In genomic region chr16:87550510-87550961, GRCh38 we compare ENCODE assay signal across 8 cellular contexts. TPM values are rescaled to one million over a fixed set of nuclear protein-coding genes. Genes with fewer than 3 reads are reported as not detected.
DNase-seq lines count a peak whose midpoint lies in the region; ATAC-seq and TF ChIP-seq lines count a peak whose summit lies in the region.

No MANE protein-coding gene starts in this region.

- no peak overlapping the region for H2AFZ ChIP-seq in PC-9

- no peaks in the 10 kb centered on the region for H3K79me2 ChIP-seq in PC-9 (ENCODE audit: low read depth)

- H4K20me1 ChIP-seq in PC-9 (ENCODE audit: insufficient read depth): peaks cover 5% of the 10 kb centered on the region; the same call in 1 of the 2 replicates

- 30 to 54% (median 52%) methylated on average over 14 to 28 of the region's 28 CpGs for WGBS in heart left ventricle, 4 donors

- H3K9me3 ChIP-seq in PC-9 (ENCODE audit: insufficient read depth, low read depth): no peaks in the 10 kb centered on the region; the same call in 1 of the 2 replicates
- H3K9me3 ChIP-seq in heart left ventricle: peaks cover 0 to 11% (median 0%) of the 10 kb centered on the region in 12 donors

- H3K4me2 ChIP-seq in PC-9: no peak overlapping the region

- CTCF ChIA-PET in PC-9 (lab: Charles Lee): interaction anchor here (1.0 kb wide), 1 partner anchor 12 kb away, joined by 6 read pairs; no protein-coding TSS in a partner anchor

- ATAC-seq in heart left ventricle: peak; percentile 33 to 50 (median 48)
- ATAC-seq in HG03175 (IDR thresholded peaks at IDR 0.05; ENCODE audit: unreplicated experiment): no peak

- no TSS peak for BruUV-seq in PC-9 (replicated peaks; lab: Mats Ljungman, UMichigan)

- DNase-seq in ELF-1 (ENCODE audit: low read depth, low spot score): peak; percentile 78
- peak in 1 of 2 experiments; percentile 41 for DNase-seq in PC-9
- peak; percentile 52 for DNase-seq in activated gamma-delta T cell treated with Interleukin-2 at 50 U/mL for 16 hours
- peak; percentile 42 to 78 (median 48) for DNase-seq in heart left ventricle
- DNase-seq in stimulated activated CD4-positive, alpha-beta T cell treated with anti-CD3 and anti-CD28 coated beads, Interleukin-1b, Interleukin-23, amount 100 ng/mL, for 4 hours (ENCODE audit: low read depth in 2 of 2): peak; percentile 50 to 56
- no peak for DNase-seq in SW 1271 (lab: John Stamatoyannopoulos, UW)
- DNase-seq in epidermal melanocyte (ENCODE audit: insufficient read length, low spot score): no peak

- no peaks in the 10 kb centered on the region for H3K4me1 ChIP-seq in PC-9 (replicated peaks; ENCODE audit: insufficient read depth)
- peaks cover 0 to 7% (median 0%) of the 10 kb centered on the region in 12 donors for H3K4me1 ChIP-seq in heart left ventricle

- no peaks in the 10 kb centered on the region for H3K9me2 ChIP-seq in PC-9 (ENCODE audit: insufficient read depth)

- TF ChIP-seq CTCF in PC-9 (conservative IDR thresholded peaks at IDR 0.05): peak; percentile 99
- peak; percentile 80 to 98 (median 92) for TF ChIP-seq CTCF in heart left ventricle (IDR thresholded peaks at IDR 0.05)

- H3K27ac ChIP-seq in PC-9: no peak overlapping the region
- no peak overlapping the region for H3K27ac ChIP-seq in heart left ventricle

- no peak overlapping the region for H3K4me3 ChIP-seq in PC-9
- no peak overlapping the region for H3K4me3 ChIP-seq in heart left ventricle

- intact Hi-C loops in PC-9 (cut with micrococcal nuclease; ENCODE audit: unreplicated experiment) (loop anchor here (1.0 kb wide), 1 partner anchor 85 kb away; no protein-coding TSS in a partner anchor), heart left ventricle (cut with DNase I) (loop anchor here in 2 of 10 donors (2.0 to 10.0 kb wide), 4 partner anchors 84 to 226 kb away; no protein-coding TSS in a partner anchor)

- TF ChIP-seq POLR2A in heart left ventricle (IDR thresholded peaks at IDR 0.05): no peak

- POLR2A ChIA-PET in PC-9 (lab: Charles Lee; ENCODE audit: unreplicated experiment): no interaction called here

- peaks cover 83% of the 10 kb centered on the region for H3K27me3 ChIP-seq in PC-9 (ENCODE audit: insufficient read depth, low read depth)
- H3K27me3 ChIP-seq in heart left ventricle: peaks cover 0 to 15% (median 0%) of the 10 kb centered on the region in 9 donors

- H3K36me3 ChIP-seq in PC-9 (ENCODE audit: low read depth): no peaks in the 10 kb centered on the region
- no peaks in the 10 kb centered on the region for H3K36me3 ChIP-seq in heart left ventricle

- H3F3A ChIP-seq in PC-9 (ENCODE audit: insufficient read depth, low read depth): peaks cover 6% of the 10 kb centered on the region; the same call in 1 of the 2 replicates

RNA-seq across cellular contexts. Expression of gene JPH3, which starts 51.8 kb away (rescaled TPM):
- total RNA-seq in PC-9 (2021) (not detected in 2 replicates), heart left ventricle (under 1 TPM in 3 of 9 donors, not detected in 6; 0.12 to 0.58 (median 0.29) TPM)
- under 1 TPM in 1 of 2 donors, not detected in 1; 0.03 TPM for polyA plus RNA-seq in heart left ventricle

RNA-seq across cellular contexts. Expression of gene ZCCHC14, which starts 57.7 kb away (rescaled TPM):
- total RNA-seq in PC-9 (2021) (17.9 and 19.2 TPM in 2 replicates), heart left ventricle (10 to 100 TPM in 6 of 9 donors, 1 to 10 TPM in 3; 9.2 to 18.4 (median 16.4) TPM)
- 10 to 100 TPM in 1 of 2 donors, 1 to 10 TPM in 1; 6.4 to 10.5 TPM for polyA plus RNA-seq in heart left ventricle

Comparison
In these comparisons a context has a peak if more than half of its experiments do, and no peak if none do; other contexts are left out.
1. DNase-seq: peak in ELF-1 (single experiment), activated gamma-delta T cell treated with Interleukin-2 at 50 U/mL for 16 hours (single experiment), heart left ventricle (5 of 5) and stimulated activated CD4-positive, alpha-beta T cell treated with anti-CD3 and anti-CD28 coated beads, Interleukin-1b, Interleukin-23, amount 100 ng/mL, for 4 hours (2 of 2); none in SW 1271 (0 of 2) and epidermal melanocyte (single experiment).